Comparison of ENCODE assay signal across 16 cellular contexts in genomic region chr7:50651227-50651989, GRCh38.
DNase-seq lines count a peak whose midpoint lies in the region; ATAC-seq and TF ChIP-seq lines count a peak whose summit lies in the region.
"Had no signal": no experiment of that assay in that cellular context is flagged by ENCODE, and none has a peak within 500 bp of the region (broad histone marks: within the 10 kb centered on the region; RNA-seq: fewer than 3 reads in every experiment).

No MANE protein-coding gene starts in this region.

- DNase-seq in fibroblast of mammary gland (ENCODE audit: low read depth): peak; percentile 34
- DNase-seq in SJCRH30: no peak
- DNase-seq in naive thymus-derived CD4-positive, alpha-beta T cell: no peak
- DNase-seq in PC-3: no peak
- DNase-seq in CD14-positive monocyte (ENCODE audit: low spot score): no peak
- DNase-seq: activated CD8-positive, alpha-beta memory T cell treated with anti-CD3 and anti-CD28 coated beads, Interleukin-2, amount 50 U/mL, for 48 hours; activated naive CD8-positive, alpha-beta T cell treated with anti-CD3 and anti-CD28 coated beads, Interleukin-2, amount 50 U/mL, for 24 hours; cortex of kidney; DMS79; NCI-H748 treated with DMSO at 0.1 percent for 48 hours; SHP77 treated with DMSO at 0.1 percent for 48 hours; WERI-Rb-1 had no signal

- CTCF ChIA-PET in naive thymus-derived CD4-positive, alpha-beta T cell (lab: Charles Lee): no interaction called here
- CTCF ChIA-PET in PC-3 (lab: Charles Lee): no interaction called here

- no peak overlapping the region for H2AFZ ChIP-seq in PC-3 (ENCODE audit: low read length)

- no peaks in the 10 kb centered on the region for H4K20me1 ChIP-seq in PC-3 (ENCODE audit: low read length)

- no peaks in the 10 kb centered on the region for H3K9me2 ChIP-seq in PC-3 (replicated peaks; ENCODE audit: low read length)

- no peaks in the 10 kb centered on the region; the same call in 1 of the 2 replicates for H3K27me3 ChIP-seq in SJCRH30
- no peaks in the 10 kb centered on the region for H3K27me3 ChIP-seq in naive thymus-derived CD4-positive, alpha-beta T cell (ENCODE audit: control insufficient read depth in 2 of 2, insufficient read depth in 2 of 2, low read length in 2 of 2)
- H3K27me3 ChIP-seq in PC-3 (ENCODE audit: low read length): no peaks in the 10 kb centered on the region

- no peaks in the 10 kb centered on the region for H3K79me2 ChIP-seq in PC-3 (ENCODE audit: low read length)

- H3K36me3 ChIP-seq in SJCRH30 (no peaks in the 10 kb centered on the region), PC-3 (ENCODE audit: low read depth, low read length) (no peaks in the 10 kb centered on the region)
- H3K36me3 ChIP-seq in naive thymus-derived CD4-positive, alpha-beta T cell (ENCODE audit: control insufficient read depth in 2 of 3, insufficient read depth in 3 of 3, low read length in 3 of 3): no peaks in the 10 kb centered on the region
- H3K36me3 ChIP-seq: WERI-Rb-1 had no signal

- H3K9me3 ChIP-seq in SJCRH30 (replicated peaks) (no peaks in the 10 kb centered on the region), PC-3 (ENCODE audit: low read length) (no peaks in the 10 kb centered on the region)
- no peaks in the 10 kb centered on the region for H3K9me3 ChIP-seq in naive thymus-derived CD4-positive, alpha-beta T cell (ENCODE audit: control insufficient read depth in 2 of 3, low read length in 3 of 3)

- no peak overlapping the region for H3K9ac ChIP-seq in PC-3 (ENCODE audit: low read length)

- intact Hi-C loops in naive thymus-derived CD4-positive, alpha-beta T cell (cut with micrococcal nuclease): no loop called here
- intact Hi-C loops in PC-3 (cut with micrococcal nuclease): no loop called here
- intact Hi-C loops in CD14-positive monocyte (cut with micrococcal nuclease): no loop called here

- H3K4me3 ChIP-seq in fibroblast of mammary gland (ENCODE audit: control insufficient read depth, low read depth, low read length) (no peak overlapping the region), SJCRH30 (no peak overlapping the region), PC-3 (ENCODE audit: low read length) (no peak overlapping the region)
- no peak overlapping the region for H3K4me3 ChIP-seq in naive thymus-derived CD4-positive, alpha-beta T cell (ENCODE audit: low read length)

- TF ChIP-seq CTCF in fibroblast of mammary gland (conservative IDR thresholded peaks at IDR 0.05; ENCODE audit: control insufficient read depth, insufficient read depth, low read depth, low read length) (no peak), PC-3 (conservative IDR thresholded peaks at IDR 0.05; ENCODE audit: low read depth, low read length) (no peak), CD14-positive monocyte (IDR thresholded peaks at IDR 0.05) (no peak)

- H3K27me3 Mint-ChIP-seq in naive thymus-derived CD4-positive, alpha-beta T cell: peaks cover 0 to 19% (median 0%) of the 10 kb centered on the region in 5 donors
- H3K27me3 Mint-ChIP-seq in CD14-positive monocyte (ENCODE audit: low read depth in 3 of 3): peaks cover 0 to 3% (median 2%) of the 10 kb centered on the region in 3 donors
- H3K27me3 Mint-ChIP-seq: activated naive CD8-positive, alpha-beta T cell treated with anti-CD3 and anti-CD28 coated beads, Interleukin-2, amount 50 U/mL, for 24 hours had no signal

- ATAC-seq in GM18858 (IDR thresholded peaks at IDR 0.05; ENCODE audit: unreplicated experiment) (peak; percentile 67), GM21619 (IDR thresholded peaks at IDR 0.05; ENCODE audit: unreplicated experiment) (peak; percentile 65), HG03342 (IDR thresholded peaks at IDR 0.05; ENCODE audit: unreplicated experiment) (peak; percentile 51), PC-3 (no peak)
- ATAC-seq in naive thymus-derived CD4-positive, alpha-beta T cell: no peak
- ATAC-seq: activated naive CD8-positive, alpha-beta T cell treated with anti-CD3 and anti-CD28 coated beads, Interleukin-2, amount 50 U/mL, for 24 hours had no signal

- no peak overlapping the region for H3K4me3 Mint-ChIP-seq in naive thymus-derived CD4-positive, alpha-beta T cell
- no peak overlapping the region for H3K4me3 Mint-ChIP-seq in CD14-positive monocyte
- H3K4me3 Mint-ChIP-seq: activated naive CD8-positive, alpha-beta T cell treated with anti-CD3 and anti-CD28 coated beads, Interleukin-2, amount 50 U/mL, for 24 hours; B cell had no signal

- no peak overlapping the region for H3K4me2 ChIP-seq in PC-3 (ENCODE audit: low read length)

- no peaks in the 10 kb centered on the region for H3K4me1 ChIP-seq in SJCRH30
- no peaks in the 10 kb centered on the region for H3K4me1 ChIP-seq in naive thymus-derived CD4-positive, alpha-beta T cell (ENCODE audit: control insufficient read depth in 2 of 2, insufficient read depth in 2 of 2, low read length in 2 of 2)
- H3K4me1 ChIP-seq in PC-3 (ENCODE audit: insufficient read depth, low read length): no peaks in the 10 kb centered on the region

- H3K27ac ChIP-seq in SJCRH30 (no peak overlapping the region), PC-3 (ENCODE audit: low read length) (no peak overlapping the region)
- H3K27ac ChIP-seq in naive thymus-derived CD4-positive, alpha-beta T cell (ENCODE audit: low read depth, low read length): no peak overlapping the region
- H3K27ac ChIP-seq: WERI-Rb-1 had no signal

- no peaks in the 10 kb centered on the region for H3F3A ChIP-seq in PC-3 (ENCODE audit: low read length, unreplicated experiment)

- no TSS peak for BruUV-seq in PC-3 (replicated peaks; lab: Mats Ljungman, UMichigan)

- H3K4me1 Mint-ChIP-seq in naive thymus-derived CD4-positive, alpha-beta T cell: peaks cover 0 to 3% (median 0%) of the 10 kb centered on the region in 7 donors
- H3K4me1 Mint-ChIP-seq in CD14-positive monocyte: peaks cover 20% of the 10 kb centered on the region
- H3K4me1 Mint-ChIP-seq: activated naive CD8-positive, alpha-beta T cell treated with anti-CD3 and anti-CD28 coated beads, Interleukin-2, amount 50 U/mL, for 24 hours; B cell had no signal

- H3K27ac Mint-ChIP-seq in naive thymus-derived CD4-positive, alpha-beta T cell: peak overlapping the region in 1 of 9 donors; percentile 3
- H3K27ac Mint-ChIP-seq in CD14-positive monocyte: no peak overlapping the region
- H3K27ac Mint-ChIP-seq: activated naive CD8-positive, alpha-beta T cell treated with anti-CD3 and anti-CD28 coated beads, Interleukin-2, amount 50 U/mL, for 24 hours; B cell had no signal

- POLR2A ChIA-PET in naive thymus-derived CD4-positive, alpha-beta T cell (lab: Charles Lee): no interaction called here
- POLR2A ChIA-PET in PC-3 (lab: Charles Lee; ENCODE audit: unreplicated experiment): no interaction called here

- peaks cover 0 to 9% (median 0%) of the 10 kb centered on the region in 5 donors for H3K36me3 Mint-ChIP-seq in naive thymus-derived CD4-positive, alpha-beta T cell
- H3K36me3 Mint-ChIP-seq in CD14-positive monocyte: peaks cover 0 to 5% of the 10 kb centered on the region in 2 donors

- H3K9me3 Mint-ChIP-seq in naive thymus-derived CD4-positive, alpha-beta T cell: no peaks in the 10 kb centered on the region
- no peaks in the 10 kb centered on the region for H3K9me3 Mint-ChIP-seq in CD14-positive monocyte
- H3K9me3 Mint-ChIP-seq: activated naive CD8-positive, alpha-beta T cell treated with anti-CD3 and anti-CD28 coated beads, Interleukin-2, amount 50 U/mL, for 24 hours had no signal

Comparison
In these comparisons a context has a peak if more than half of its experiments do, and no peak if none do; other contexts are left out.
1. ATAC-seq: peak in GM18858 (single experiment), GM21619 (single experiment) and HG03342 (single experiment); none in naive thymus-derived CD4-positive, alpha-beta T cell (single experiment) and PC-3 (single experiment).